In the genomic region with DNA sequence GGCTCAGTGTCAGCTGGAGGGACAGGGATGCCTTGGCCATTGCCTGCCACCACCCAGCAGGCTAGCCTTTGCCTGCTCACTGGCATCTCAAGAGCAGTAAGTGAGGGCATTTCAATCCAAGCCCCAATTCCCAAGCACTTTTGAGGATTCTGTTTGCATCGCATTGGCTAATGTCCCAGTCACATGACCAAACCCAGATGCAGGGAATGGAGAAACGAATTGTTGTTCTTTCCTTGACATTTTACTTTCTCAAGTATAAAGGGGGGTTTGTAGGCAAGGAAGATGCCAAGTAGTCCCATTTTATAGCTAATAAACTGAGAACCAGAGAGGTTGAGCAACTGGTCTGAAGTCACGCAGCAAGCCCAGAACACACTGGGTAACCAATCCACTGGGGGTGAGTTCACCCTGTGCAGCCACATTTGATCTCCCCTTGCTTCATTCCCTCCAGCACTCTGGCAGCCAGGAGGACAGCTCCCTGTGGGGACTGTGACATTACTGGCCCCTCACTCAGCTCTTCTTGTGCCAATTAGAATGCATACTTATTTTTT, we compare ENCODE assay signal across 21 cellular contexts.
DNase-seq lines count a peak whose midpoint lies in the region; ATAC-seq, FAIRE-seq and TF ChIP-seq lines count a peak whose summit lies in the region.
"Had no signal": no experiment of that assay in that cellular context is flagged by ENCODE, and none has a peak within 500 bp of the region (broad histone marks: within the 10 kb centered on the region; RNA-seq: fewer than 3 reads in every experiment).

No MANE protein-coding gene starts in this region.

- no peak overlapping the region for H3K4me3 Mint-ChIP-seq in CD14-positive monocyte
- no peak overlapping the region for H3K4me3 Mint-ChIP-seq in IgD-negative memory B cell
- H3K4me3 Mint-ChIP-seq in osteocyte (ENCODE audit: unreplicated experiment) = no peak overlapping the region
- H3K4me3 Mint-ChIP-seq: CD8-positive, alpha-beta T cell had no signal

- H3K9me3 ChIP-seq in H1 (ENCODE audit: insufficient read depth in 2 of 2, low read depth in 1 of 2, low read length in 1 of 2) (no peaks in the 10 kb centered on the region), small intestine (ENCODE audit: control insufficient read depth, low read depth) (no peaks in the 10 kb centered on the region)

- no peak overlapping the region for H2BK15ac ChIP-seq in H1 (ENCODE audit: low read length)

- H3K4me2 ChIP-seq in H1 (ENCODE audit: insufficient read depth in 1 of 2, low read depth in 2 of 2, low read length in 2 of 2) = no peak overlapping the region
- H3K4me2 ChIP-seq: BLaER1 treated with 17β-estradiol and CSF1 and Interleukin-3, amounts not matched to agents 10 nM and 100 nM had no signal

- no peak for DNase-seq in CD14-positive monocyte (ENCODE audit: low spot score)
- no peak for DNase-seq in H1 (ENCODE audit: low read depth in 1 of 2, low spot score in 2 of 2)
- DNase-seq in osteocyte (ENCODE audit: extremely low spot score, unreplicated experiment) = peak; percentile 42
- no peak for DNase-seq in small intestine
- no peak for DNase-seq in epidermal melanocyte (ENCODE audit: insufficient read length, low spot score)
- DNase-seq: CD8-positive, alpha-beta T cell; DND-41; GM23248; HCEC 1CT; KG1; NCI-H1092 treated with DMSO at 0.1 percent for 48 hours; NCI-H146; NCI-H2029; NCI-H2227 treated with DMSO at 0.1 percent for 48 hours; NCI-H510A; NK-92 treated with Interleukin-12 subunit alpha and Interleukin-12 subunit beta, amount 100 ng/mL, for 24 hours had no signal

- H3K4me1 Mint-ChIP-seq in CD14-positive monocyte (no peaks in the 10 kb centered on the region), IgD-negative memory B cell (peaks cover 7 to 12% (median 8%) of the 10 kb centered on the region in 3 donors), osteocyte (ENCODE audit: unreplicated experiment) (no peaks in the 10 kb centered on the region)

- H2BK12ac ChIP-seq in H1 (ENCODE audit: low read depth, low read length) = no peak overlapping the region

- H3K27me3 Mint-ChIP-seq in CD14-positive monocyte (ENCODE audit: low read depth in 3 of 3) = no peaks in the 10 kb centered on the region
- no peaks in the 10 kb centered on the region for H3K27me3 Mint-ChIP-seq in IgD-negative memory B cell
- H3K27me3 Mint-ChIP-seq in osteocyte (ENCODE audit: unreplicated experiment) = no peaks in the 10 kb centered on the region

- peak overlapping the region in 1 of 4 experiments; percentile 32; a peak in 1 of 7 replicates for H3K9ac ChIP-seq in H1 (replicated peaks in 1 of 4; ENCODE audit: extremely low read depth in 1 of 4, low read depth in 3 of 4, low read length in 3 of 4)
- H3K9ac ChIP-seq: BLaER1 treated with 17β-estradiol and CSF1 and Interleukin-3, amounts not matched to agents 10 nM and 100 nM; GM23248 had no signal

- no peak for ATAC-seq in GM18868 (IDR thresholded peaks at IDR 0.05; ENCODE audit: unreplicated experiment)
- ATAC-seq: CD8-positive, alpha-beta T cell; GM12878; Panc1 had no signal

- no peak overlapping the region for H3K18ac ChIP-seq in H1 (ENCODE audit: extremely low read depth, low read length)

- no peak overlapping the region for H2BK120ac ChIP-seq in H1 (replicated peaks; ENCODE audit: low read depth, low read length)

- H3K27ac ChIP-seq in H1 (ENCODE audit: low read depth, low read length) (no peak overlapping the region), small intestine (ENCODE audit: low read depth in 1 of 2, low read length in 1 of 2) (no peak overlapping the region)
- H3K27ac ChIP-seq: BLaER1 treated with 17β-estradiol and CSF1 and Interleukin-3, amounts not matched to agents 10 nM and 100 nM; GM23248 had no signal

- H3K79me1 ChIP-seq in H1 (ENCODE audit: low read depth, low read length) = no peaks in the 10 kb centered on the region

- no peak overlapping the region for H2AFZ ChIP-seq in H1 (ENCODE audit: low read length)
- H2AFZ ChIP-seq: GM23248 had no signal

- H3K27me3 ChIP-seq in H1 (replicated peaks in 1 of 4; ENCODE audit: control insufficient read depth in 3 of 4, extremely low read depth in 1 of 4, insufficient read depth in 3 of 4, low read length in 3 of 4) (no peaks in the 10 kb centered on the region), small intestine (ENCODE audit: control insufficient read depth in 2 of 2, insufficient read depth in 2 of 2, low read length in 2 of 2) (no peaks in the 10 kb centered on the region)
- H3K27me3 ChIP-seq: BLaER1 treated with 17β-estradiol and CSF1 and Interleukin-3, amounts not matched to agents 10 nM and 100 nM had no signal

- TF ChIP-seq POLR2A in H1 (IDR thresholded peaks at IDR 0.05; ENCODE audit: control extremely low read depth in 1 of 2, low read depth in 2 of 2, low read length in 2 of 2) = no peak

- H3K4ac ChIP-seq in H1 (replicated peaks; ENCODE audit: insufficient read length, low read depth, low read length) = no peak overlapping the region

- H4K8ac ChIP-seq in H1 (ENCODE audit: extremely low read depth, insufficient read depth, low read length) = peak overlapping the region; percentile 9; the same call in 1 of the 2 replicates

- TF ChIP-seq RAD21 in H1 (IDR thresholded peaks at IDR 0.05 in 1 of 2, conservative IDR thresholded peaks at IDR 0.05 in 1 of 2; ENCODE audit: low read depth in 2 of 2, low read length in 2 of 2) = no peak

- H3K36me3 ChIP-seq in H1 (ENCODE audit: control insufficient read depth in 2 of 4, insufficient read depth in 4 of 4, low read length in 3 of 4) = no peaks in the 10 kb centered on the region
- H3K36me3 ChIP-seq in small intestine (ENCODE audit: control insufficient read depth in 2 of 2, insufficient read depth in 2 of 2, low read length in 2 of 2) = no peaks in the 10 kb centered on the region

- intact Hi-C loops in CD14-positive monocyte (cut with micrococcal nuclease) = no loop called here

- H3K27ac Mint-ChIP-seq in CD14-positive monocyte = peak overlapping the region in 5 of 7 donors; percentile 10 to 75 (median 33)
- peak overlapping the region in 2 of 3 donors; percentile 20 to 31 for H3K27ac Mint-ChIP-seq in IgD-negative memory B cell
- no peak overlapping the region for H3K27ac Mint-ChIP-seq in osteocyte (ENCODE audit: unreplicated experiment)

- H3K23ac ChIP-seq in H1 (ENCODE audit: insufficient read length) = no peak overlapping the region

- no peak for TF ChIP-seq EP300 in H1 (IDR thresholded peaks at IDR 0.05; ENCODE audit: borderline replicate concordance in 1 of 2, low read depth in 2 of 2, low read length in 2 of 2)

- H3K56ac ChIP-seq in H1 (replicated peaks; ENCODE audit: insufficient read length, low read depth, low read length) = no peak overlapping the region

- H4K5ac ChIP-seq in H1 (ENCODE audit: insufficient read length, low read depth, low read length) = no peak overlapping the region

- H3K36me3 Mint-ChIP-seq in CD14-positive monocyte (peaks cover 51 to 70% of the 10 kb centered on the region in 2 donors), IgD-negative memory B cell (peaks cover 16% of the 10 kb centered on the region), osteocyte (ENCODE audit: unreplicated experiment) (no peaks in the 10 kb centered on the region)

- no peaks in the 10 kb centered on the region for H3K79me2 ChIP-seq in H1 (ENCODE audit: control insufficient read depth in 1 of 2, insufficient read depth in 2 of 2, low read length in 2 of 2)

- H4K91ac ChIP-seq in H1 (replicated peaks; ENCODE audit: insufficient read length, low read length) = no peak overlapping the region

- H4K20me1 ChIP-seq in H1 (replicated peaks in 1 of 2; ENCODE audit: control insufficient read depth in 1 of 2, insufficient read depth in 2 of 2, low read length in 2 of 2) = no peaks in the 10 kb centered on the region

- H3K23me2 ChIP-seq in H1 (ENCODE audit: low read depth, low read length) = no peaks in the 10 kb centered on the region

- no peak overlapping the region for H3K14ac ChIP-seq in H1 (ENCODE audit: insufficient read length)

- 64% methylated on average over 3 of the region's 3 CpGs; no CpG with 5 or more reads in 1 of the 2 experiments for WGBS in H1 (ENCODE audit: extremely low coverage in 1 of 2, insufficient coverage in 1 of 2, insufficient read length in 1 of 2, insufficient replicate concordance in 2 of 2, low coverage in 1 of 2, low lambda C conversion rate in 2 of 2, missing lambda C conversion rate in 1 of 2), 2 experiments
- 77 to 87% (median 81%) methylated on average over 3 of the region's 3 CpGs for WGBS in small intestine, 3 donors

- H3K4me1 ChIP-seq in H1 (replicated peaks in 1 of 4; ENCODE audit: control insufficient read depth in 3 of 4, insufficient read depth in 4 of 4, low read length in 3 of 4) (no peaks in the 10 kb centered on the region), small intestine (ENCODE audit: control insufficient read depth in 2 of 2, insufficient read depth in 1 of 2, low read depth in 1 of 2, low read length in 1 of 2) (no peaks in the 10 kb centered on the region)
- H3K4me1 ChIP-seq: BLaER1 treated with 17β-estradiol and CSF1 and Interleukin-3, amounts not matched to agents 10 nM and 100 nM had no signal

- H2AK5ac ChIP-seq in H1 (ENCODE audit: low read depth, low read length) = no peak overlapping the region

- H2BK5ac ChIP-seq in H1 (ENCODE audit: low read depth, low read length) = no peak overlapping the region

- FAIRE-seq in H1 (lab: Jason Lieb, UNC) = no peak
- no peak for FAIRE-seq in small intestine (lab: Jason Lieb, UNC)
- FAIRE-seq: GM12878 had no signal

- H3K9me3 Mint-ChIP-seq in CD14-positive monocyte (peaks cover 0 to 6% (median 2%) of the 10 kb centered on the region in 7 donors), IgD-negative memory B cell (no peaks in the 10 kb centered on the region), osteocyte (ENCODE audit: unreplicated experiment) (no peaks in the 10 kb centered on the region)
- H3K9me3 Mint-ChIP-seq: CD8-positive, alpha-beta T cell had no signal

- H3K4me3 ChIP-seq in H1 (ENCODE audit: extremely low read depth in 1 of 4, insufficient read depth in 2 of 4, low read depth in 3 of 4, low read length in 4 of 4) (no peak overlapping the region), small intestine (ENCODE audit: low read depth in 1 of 2, low read length in 2 of 2) (no peak overlapping the region)
- H3K4me3 ChIP-seq: BLaER1 treated with 17β-estradiol and CSF1 and Interleukin-3, amounts not matched to agents 10 nM and 100 nM; GM12878; GM23248 had no signal

- TF ChIP-seq CTCF in CD14-positive monocyte (IDR thresholded peaks at IDR 0.05) = no peak
- no peak for TF ChIP-seq CTCF in H1 (IDR thresholded peaks at IDR 0.05; ENCODE audit: control extremely low read depth in 1 of 3, insufficient read depth in 1 of 3, low read depth in 1 of 3, low read length in 3 of 3)
- TF ChIP-seq CTCF in osteocyte (IDR thresholded peaks at IDR 0.05) = no peak

- CTCF ChIA-PET in H1 (lab: Charles Lee; ENCODE audit: partially characterized antibody) = interaction anchor here (0.6 to 6.0 kb wide), 3 partner anchors 8 to 20 kb away, joined by 4 to 34 read pairs (median 17); no protein-coding TSS in a partner anchor

- H2BK20ac ChIP-seq in H1 (ENCODE audit: low read length) = no peak overlapping the region

- POLR2A ChIA-PET in H1 (lab: Charles Lee; ENCODE audit: partially characterized antibody) = no interaction called here

TF ChIP-seq in H1, 55 proteins besides CTCF, POLR2A, EP300 and RAD21 (continues in another document):
- TF ChIP-seq NANOG (IDR thresholded peaks at IDR 0.05; ENCODE audit: insufficient read depth, low read depth, low read length, poor library complexity, severe bottlenecking) (no peak), RBBP5 (IDR thresholded peaks at IDR 0.05; ENCODE audit: borderline replicate concordance, low read depth, low read length) (no peak), BCL11A (IDR thresholded peaks at IDR 0.05; ENCODE audit: low read depth in 2 of 2, low read length in 2 of 2) (no peak)
